ENCODE assay signal across 7 cellular contexts in genomic region chr6:118652051-118652699, GRCh38. TPM values are rescaled to one million over a fixed set of nuclear protein-coding genes. Genes with fewer than 3 reads are reported as not detected.
DNase-seq lines count a peak whose midpoint lies in the region; ATAC-seq and TF ChIP-seq lines count a peak whose summit lies in the region.

No MANE protein-coding gene starts in this region.

- H3K9me3 ChIP-seq in HAP-1 (no peaks in the 10 kb centered on the region), SK-N-MC (ENCODE audit: low read depth, low read length) (no peaks in the 10 kb centered on the region)

- H3K27ac ChIP-seq in SK-N-MC = no peak overlapping the region
- H3K27ac ChIP-seq in skin epidermis = peak overlapping the region in 16 of 21 experiments; percentile 71 to 96 (median 91)

- peak overlapping the region; percentile 58 for H3K9ac ChIP-seq in SK-N-MC (ENCODE audit: insufficient read length)

- H3K4me3 ChIP-seq in HAP-1 (peak overlapping the region; percentile 90), SK-N-MC (peak overlapping the region; percentile 87), foreskin fibroblast (ENCODE audit: low read depth in 1 of 2, low read length in 2 of 2) (peak overlapping the region; percentile 70 to 76), skin epidermis (peak overlapping the region; percentile 65 to 96 (median 83))

- no peaks in the 10 kb centered on the region for H3K36me3 ChIP-seq in HAP-1 (replicated peaks)
- H3K36me3 ChIP-seq in SK-N-MC (ENCODE audit: insufficient read depth, low read length) = no peaks in the 10 kb centered on the region

- in situ Hi-C loops in HAP-1 (cut with MboI; ENCODE audit: low sequenced_read_pairs) (no loop called here), GM13976 (cut with MboI; ENCODE audit: low sequenced_read_pairs, unreplicated experiment) (no loop called here)

- no peak for TF ChIP-seq CTCF in foreskin fibroblast (IDR thresholded peaks at IDR 0.05; ENCODE audit: low read depth, low read length)
- no peak for TF ChIP-seq CTCF in GM13976 (IDR thresholded peaks at IDR 0.05; ENCODE audit: borderline replicate concordance, control extremely low read depth, extremely low read depth, insufficient read depth, missing control alignments)

- no peak for DNase-seq in HAP-1 (ENCODE audit: low spot score in 2 of 2)
- DNase-seq in SK-N-MC (ENCODE audit: low read depth, low spot score) = no peak
- no peak for DNase-seq in foreskin fibroblast
- no peak for DNase-seq in posterior vena cava (ENCODE audit: low spot score)
- DNase-seq in GM13976 (ENCODE audit: low spot score) = no peak

- H3K4me1 ChIP-seq in HAP-1 = peaks cover 23% of the 10 kb centered on the region

- 0 out of 2 replicates have a peak, but pooled peaks cover 3% of the 10 kb centered on the region for H3K27me3 ChIP-seq in HAP-1 (ENCODE audit: low read depth)

- intact Hi-C loops in posterior vena cava (cut with DNase I) = loop anchor here in 1 of 2 donors (10.0 kb wide), 1 partner anchor 133 kb away; no protein-coding TSS in a partner anchor

- no peak for ATAC-seq in HG02885 (IDR thresholded peaks at IDR 0.05; ENCODE audit: poor library complexity, unreplicated experiment)

RNA-seq across cellular contexts. Expression of gene CEP85L, which starts 0.8 kb away (rescaled TPM):
- 10 to 100 TPM; 14.0 to 15.4 TPM for total RNA-seq in posterior vena cava
